Comparison of ENCODE assay signal across 1 cellular context in the genomic region with DNA sequence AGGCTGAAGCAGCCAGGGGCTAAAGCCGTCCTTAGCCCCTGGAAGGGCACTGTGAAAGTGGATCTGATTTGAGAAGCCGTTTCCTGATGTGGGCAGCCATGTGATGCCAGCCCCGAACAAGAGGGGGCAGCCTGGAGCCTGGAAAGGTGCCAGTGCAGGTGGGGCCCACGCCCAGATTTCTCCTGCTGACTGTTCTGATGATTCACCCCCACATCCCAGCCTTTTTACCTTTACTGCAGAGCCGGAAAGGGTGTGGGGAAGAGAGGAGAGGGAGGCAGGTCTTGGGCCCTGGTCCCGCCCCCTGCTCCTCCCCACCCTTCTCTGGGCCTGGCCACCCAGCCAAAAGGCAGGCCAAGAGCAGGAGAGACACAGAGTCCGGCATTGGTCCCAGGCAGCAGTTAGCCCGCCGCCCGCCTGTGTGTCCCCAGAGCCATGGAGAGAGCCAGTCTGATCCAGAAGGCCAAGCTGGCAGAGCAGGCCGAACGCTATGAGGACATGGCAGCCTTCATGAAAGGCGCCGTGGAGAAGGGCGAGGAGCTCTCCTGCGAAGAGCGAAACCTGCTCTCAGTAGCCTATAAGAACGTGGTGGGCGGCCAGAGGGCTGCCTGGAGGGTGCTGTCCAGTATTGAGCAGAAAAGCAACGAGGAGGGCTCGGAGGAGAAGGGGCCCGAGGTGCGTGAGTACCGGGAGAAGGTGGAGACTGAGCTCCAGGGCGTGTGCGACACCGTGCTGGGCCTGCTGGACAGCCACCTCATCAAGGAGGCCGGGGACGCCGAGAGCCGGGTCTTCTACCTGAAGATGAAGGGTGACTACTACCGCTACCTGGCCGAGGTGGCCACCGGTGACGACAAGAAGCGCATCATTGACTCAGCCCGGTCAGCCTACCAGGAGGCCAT.
TF ChIP-seq lines count a peak whose summit lies in the region.

A gene (plus strand): TSS at position 369 of the 896 bp plus-strand sequence. CDS start 64 bp downstream, at position 433.

TF ChIP-seq in Ishikawa, 13 proteins besides CTCF, POLR2A, EP300 and RAD21 (continued from another document):
- TF ChIP-seq, protein P1, sequence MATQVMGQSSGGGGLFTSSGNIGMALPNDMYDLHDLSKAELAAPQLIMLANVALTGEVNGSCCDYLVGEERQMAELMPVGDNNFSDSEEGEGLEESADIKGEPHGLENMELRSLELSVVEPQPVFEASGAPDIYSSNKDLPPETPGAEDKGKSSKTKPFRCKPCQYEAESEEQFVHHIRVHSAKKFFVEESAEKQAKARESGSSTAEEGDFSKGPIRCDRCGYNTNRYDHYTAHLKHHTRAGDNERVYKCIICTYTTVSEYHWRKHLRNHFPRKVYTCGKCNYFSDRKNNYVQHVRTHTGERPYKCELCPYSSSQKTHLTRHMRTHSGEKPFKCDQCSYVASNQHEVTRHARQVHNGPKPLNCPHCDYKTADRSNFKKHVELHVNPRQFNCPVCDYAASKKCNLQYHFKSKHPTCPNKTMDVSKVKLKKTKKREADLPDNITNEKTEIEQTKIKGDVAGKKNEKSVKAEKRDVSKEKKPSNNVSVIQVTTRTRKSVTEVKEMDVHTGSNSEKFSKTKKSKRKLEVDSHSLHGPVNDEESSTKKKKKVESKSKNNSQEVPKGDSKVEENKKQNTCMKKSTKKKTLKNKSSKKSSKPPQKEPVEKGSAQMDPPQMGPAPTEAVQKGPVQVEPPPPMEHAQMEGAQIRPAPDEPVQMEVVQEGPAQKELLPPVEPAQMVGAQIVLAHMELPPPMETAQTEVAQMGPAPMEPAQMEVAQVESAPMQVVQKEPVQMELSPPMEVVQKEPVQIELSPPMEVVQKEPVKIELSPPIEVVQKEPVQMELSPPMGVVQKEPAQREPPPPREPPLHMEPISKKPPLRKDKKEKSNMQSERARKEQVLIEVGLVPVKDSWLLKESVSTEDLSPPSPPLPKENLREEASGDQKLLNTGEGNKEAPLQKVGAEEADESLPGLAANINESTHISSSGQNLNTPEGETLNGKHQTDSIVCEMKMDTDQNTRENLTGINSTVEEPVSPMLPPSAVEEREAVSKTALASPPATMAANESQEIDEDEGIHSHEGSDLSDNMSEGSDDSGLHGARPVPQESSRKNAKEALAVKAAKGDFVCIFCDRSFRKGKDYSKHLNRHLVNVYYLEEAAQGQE (IDR thresholded peaks at IDR 0.05; ENCODE audit: low read depth): no peak
- TF ChIP-seq ZBTB7A (IDR thresholded peaks at IDR 0.05; ENCODE audit: low read depth) (peak; percentile 22; the same call in 1 of the 2 replicates), TEAD4 (IDR thresholded peaks at IDR 0.05) (peak; percentile 47; the same call in 1 of the 2 replicates), TCF12 (IDR thresholded peaks at IDR 0.05; ENCODE audit: low read depth) (peak; percentile 94), EGR1 (IDR thresholded peaks at IDR 0.05) (no peak)
